Comparison of ENCODE assay signal across 17 cellular contexts in genomic region chr7:31957090-31957720, GRCh38.
A peak's percentile ranks its signal among the peaks of the same experiment; 100 is the strongest.
DNase-seq lines count a peak whose midpoint lies in the region; ATAC-seq and TF ChIP-seq lines count a peak whose summit lies in the region.
"Had no signal": no experiment of that assay in that cellular context is flagged by ENCODE, and none has a peak within 500 bp of the region (broad histone marks: within the 10 kb centered on the region; RNA-seq: fewer than 3 reads in every experiment).

No MANE protein-coding gene starts in this region.

- no peaks in the 10 kb centered on the region for H3K36me3 ChIP-seq in osteoblast (ENCODE audit: insufficient read depth, low read length)
- no peaks in the 10 kb centered on the region for H3K36me3 ChIP-seq in stomach
- H3K36me3 ChIP-seq: upper lobe of right lung had no signal

- H3K27ac ChIP-seq in osteoblast (ENCODE audit: low read depth, low read length) (peak overlapping the region; percentile 49), stomach (peak overlapping the region in 2 of 5 donors; percentile 2 to 8), dorsolateral prefrontal cortex (peak overlapping the region in 14 of 59 donors; percentile 4 to 45 (median 14))
- H3K27ac ChIP-seq: upper lobe of right lung had no signal

- H4K20me1 ChIP-seq in osteoblast (ENCODE audit: insufficient read depth, low read length) = no peaks in the 10 kb centered on the region

- no peak for TF ChIP-seq CTCF in choroid plexus epithelial cell (conservative IDR thresholded peaks at IDR 0.05; ENCODE audit: low read depth, low read length)
- no peak for TF ChIP-seq CTCF in osteoblast (IDR thresholded peaks at IDR 0.05; ENCODE audit: extremely low read depth, low read depth, low read length)
- TF ChIP-seq CTCF in stomach (IDR thresholded peaks at IDR 0.05) = no peak
- no peak for TF ChIP-seq CTCF in dorsolateral prefrontal cortex (IDR thresholded peaks at IDR 0.05 in 54 of 56, conservative IDR thresholded peaks at IDR 0.05 in 2 of 56; ENCODE audit: low read depth in 1 of 56, partially characterized antibody in 56 of 56)

- ATAC-seq in stimulated activated naive B cell treated with anti-CD40 and anti-IgM and Interleukin-4, amounts not matched to agents 10 μg/mL and 1 μg/mL and 100 μg/mL, for 72 hours (replicated peaks) = no peak
- ATAC-seq: left ventricle myocardium superior; natural killer cell treated with Interleukin-12 subunit alpha and Interleukin-12 subunit beta and Interleukin-15 and Interleukin-18, amount 100 ng/mL, for 72 hours; upper lobe of right lung had no signal

- no peaks in the 10 kb centered on the region for H3K27me3 Mint-ChIP-seq in stimulated activated naive B cell treated with anti-CD40 and anti-IgM and Interleukin-4, amounts not matched to agents 10 μg/mL and 1 μg/mL and 100 μg/mL, for 72 hours
- H3K27me3 Mint-ChIP-seq: IgD-negative memory B cell; natural killer cell treated with Interleukin-12 subunit alpha and Interleukin-12 subunit beta and Interleukin-15 and Interleukin-18, amount 100 ng/mL, for 72 hours had no signal

- H3K9me3 ChIP-seq in osteoblast (ENCODE audit: low read depth, low read length) = peaks cover 1% of the 10 kb centered on the region
- no peaks in the 10 kb centered on the region for H3K9me3 ChIP-seq in stomach
- H3K9me3 ChIP-seq: upper lobe of right lung had no signal

- H3K9me3 Mint-ChIP-seq in stimulated activated naive B cell treated with anti-CD40 and anti-IgM and Interleukin-4, amounts not matched to agents 10 μg/mL and 1 μg/mL and 100 μg/mL, for 72 hours = peaks cover 0 to 3% of the 10 kb centered on the region in 2 donors
- H3K9me3 Mint-ChIP-seq: IgD-negative memory B cell; natural killer cell treated with Interleukin-12 subunit alpha and Interleukin-12 subunit beta and Interleukin-15 and Interleukin-18, amount 100 ng/mL, for 72 hours had no signal

- peaks cover 32% of the 10 kb centered on the region for H3K79me2 ChIP-seq in osteoblast (ENCODE audit: insufficient read depth, low read length)

- DNase-seq in ELR (ENCODE audit: low read depth) = peak; percentile 73
- DNase-seq in NCI-H460 (ENCODE audit: extremely low read depth, low read depth) = peak; percentile 70
- DNase-seq in choroid plexus epithelial cell (ENCODE audit: low read depth) = peak; percentile 11
- peak; percentile 83 for DNase-seq in osteoblast (ENCODE audit: insufficient read length, low spot score, missing footprints)
- DNase-seq in stimulated activated naive B cell treated with anti-CD40 and anti-IgM and Interleukin-4, amounts not matched to agents 10 μg/mL and 1 μg/mL and 100 μg/mL, for 72 hours = no peak
- DNase-seq in activated CD4-positive, CD25-positive, alpha-beta regulatory T cell treated with anti-CD3 and anti-CD28 coated beads, Interleukin-2, amount 50 U/mL, for 72 hours = no peak
- DNase-seq in stomach = no peak
- DNase-seq in dorsolateral prefrontal cortex = no peak
- DNase-seq: activated CD4-positive, alpha-beta T cell treated with anti-CD3 and anti-CD28 coated beads for 4 hours; hypothalamus; left ventricle myocardium superior; NCI-H510A; retina; stimulated activated CD4-positive, alpha-beta T cell treated with anti-CD3 and anti-CD28 coated beads, Interleukin-2, amount 100 ng/mL, for 48 hours; upper lobe of right lung had no signal

- H3K4me1 Mint-ChIP-seq in stimulated activated naive B cell treated with anti-CD40 and anti-IgM and Interleukin-4, amounts not matched to agents 10 μg/mL and 1 μg/mL and 100 μg/mL, for 72 hours = no peaks in the 10 kb centered on the region
- H3K4me1 Mint-ChIP-seq: IgD-negative memory B cell had no signal

- WGBS in stomach, 5 donors = 56 to 67% (median 61%) methylated on average over 2 of the region's 2 CpGs

- H3K4me3 Mint-ChIP-seq in stimulated activated naive B cell treated with anti-CD40 and anti-IgM and Interleukin-4, amounts not matched to agents 10 μg/mL and 1 μg/mL and 100 μg/mL, for 72 hours = no peak overlapping the region
- H3K4me3 Mint-ChIP-seq: IgD-negative memory B cell; natural killer cell treated with Interleukin-12 subunit alpha and Interleukin-12 subunit beta and Interleukin-15 and Interleukin-18, amount 100 ng/mL, for 72 hours had no signal

- no peak for TF ChIP-seq POLR2A in stomach (IDR thresholded peaks at IDR 0.05)

- H3K36me3 Mint-ChIP-seq in stimulated activated naive B cell treated with anti-CD40 and anti-IgM and Interleukin-4, amounts not matched to agents 10 μg/mL and 1 μg/mL and 100 μg/mL, for 72 hours = no peaks in the 10 kb centered on the region
- H3K36me3 Mint-ChIP-seq: IgD-negative memory B cell; natural killer cell treated with Interleukin-12 subunit alpha and Interleukin-12 subunit beta and Interleukin-15 and Interleukin-18, amount 100 ng/mL, for 72 hours had no signal

- H2AFZ ChIP-seq in osteoblast (ENCODE audit: low read length) = no peak overlapping the region

- H3K27me3 ChIP-seq in osteoblast (ENCODE audit: insufficient read depth, low read length) = no peaks in the 10 kb centered on the region
- H3K27me3 ChIP-seq in stomach = no peaks in the 10 kb centered on the region
- no peaks in the 10 kb centered on the region for H3K27me3 ChIP-seq in dorsolateral prefrontal cortex
- H3K27me3 ChIP-seq: upper lobe of right lung had no signal

- intact Hi-C loops in stomach (cut with DNase I; ENCODE audit: low total_unique reads) (no loop called here), dorsolateral prefrontal cortex (cut with DNase I) (no loop called here)

- H3K4me1 ChIP-seq in osteoblast (ENCODE audit: insufficient read depth, low read length) (peaks cover 35% of the 10 kb centered on the region), stomach (peaks cover 0 to 8% (median 0%) of the 10 kb centered on the region in 4 donors)
- H3K4me1 ChIP-seq: upper lobe of right lung had no signal

- no peak overlapping the region for H3K27ac Mint-ChIP-seq in stimulated activated naive B cell treated with anti-CD40 and anti-IgM and Interleukin-4, amounts not matched to agents 10 μg/mL and 1 μg/mL and 100 μg/mL, for 72 hours
- H3K27ac Mint-ChIP-seq: IgD-negative memory B cell; natural killer cell treated with Interleukin-12 subunit alpha and Interleukin-12 subunit beta and Interleukin-15 and Interleukin-18, amount 100 ng/mL, for 72 hours had no signal

- peak overlapping the region; percentile 21 for H3K4me2 ChIP-seq in osteoblast (ENCODE audit: insufficient read depth, low read length)

- H3K4me3 ChIP-seq in choroid plexus epithelial cell (ENCODE audit: low read depth, low read length) (no peak overlapping the region), osteoblast (ENCODE audit: insufficient read depth, low read length) (no peak overlapping the region), stomach (no peak overlapping the region), dorsolateral prefrontal cortex (no peak overlapping the region)
- H3K4me3 ChIP-seq: upper lobe of right lung had no signal

- no peak for TF ChIP-seq EP300 in stomach (IDR thresholded peaks at IDR 0.05)

Comparison
In these comparisons a context has a peak if more than half of its experiments do, and no peak if none do; other contexts are left out.
1. DNase-seq: peak in ELR (single experiment), NCI-H460 (single experiment), choroid plexus epithelial cell (single experiment) and osteoblast (single experiment); none in stimulated activated naive B cell treated with anti-CD40 and anti-IgM and Interleukin-4, amounts not matched to agents 10 μg/mL and 1 μg/mL and 100 μg/mL, for 72 hours (single experiment), activated CD4-positive, CD25-positive, alpha-beta regulatory T cell treated with anti-CD3 and anti-CD28 coated beads, Interleukin-2, amount 50 U/mL, for 72 hours (single experiment), stomach (single experiment) and dorsolateral prefrontal cortex (0 of 10).